1 cellular context compared by ENCODE assay signal in genomic region chr20:3071266-3071609, GRCh38.
TF ChIP-seq lines count a peak whose summit lies in the region.

No MANE protein-coding gene starts in this region.

TF ChIP-seq in IMR-90, 13 proteins besides CTCF, POLR2A, EP300 and RAD21:
- TF ChIP-seq SMC3 (IDR thresholded peaks at IDR 0.05; ENCODE audit: low read depth, low read length): no peak
- TF ChIP-seq FOS (IDR thresholded peaks at IDR 0.05; ENCODE audit: low read depth, low read length): no peak
- TF ChIP-seq USF2 (IDR thresholded peaks at IDR 0.05; ENCODE audit: low read depth, low read length): no peak
- no peak for TF ChIP-seq ELK1 (IDR thresholded peaks at IDR 0.05; ENCODE audit: borderline replicate concordance, low read depth, low read length)
- no peak for TF ChIP-seq NFE2L2 (IDR thresholded peaks at IDR 0.05; ENCODE audit: low read depth, low read length)
- TF ChIP-seq CHD1 (IDR thresholded peaks at IDR 0.05; ENCODE audit: low read depth, low read length): no peak
- TF ChIP-seq MXI1 (IDR thresholded peaks at IDR 0.05; ENCODE audit: borderline replicate concordance, low read depth, low read length): no peak
- no peak for TF ChIP-seq MAZ (IDR thresholded peaks at IDR 0.05; ENCODE audit: borderline replicate concordance, low read depth, low read length)
